Comparison of ENCODE assay signal across 13 cellular contexts in genomic region chr11:123209591-123209990, GRCh38. TPM values are rescaled to one million over a fixed set of nuclear protein-coding genes. Genes with fewer than 3 reads are reported as not detected.
"Had no signal": no experiment of that assay in that cellular context is flagged by ENCODE, and none has a peak within 500 bp of the region (broad histone marks: within the 10 kb centered on the region; RNA-seq: fewer than 3 reads in every experiment).

No MANE protein-coding gene starts in this region.

- H3K36me3 Mint-ChIP-seq: activated naive CD4-positive, alpha-beta T cell treated with anti-CD3 and anti-CD28 coated beads, Interleukin-2, amount 10 ng/mL, durations not matched to agents 7 days and 5 days had no signal

- H3K4me1 ChIP-seq: colonic mucosa, parathyroid adenoma had no signal

- H3K27ac Mint-ChIP-seq: activated naive CD4-positive, alpha-beta T cell treated with anti-CD3 and anti-CD28 coated beads, Interleukin-2, amount 10 ng/mL, durations not matched to agents 7 days and 5 days; activated T-helper 2 cell treated with anti-CD3 and anti-CD28 coated beads, Interferon-gamma antibody, Interleukin-2, Interleukin-4, amounts not matched to agents 10 μg/mL and 5 μg/mL and 100 μg/mL, durations not matched to agents 14 hours and 24 hours and 36 hours had no signal

- H3K4me3 ChIP-seq: cardiac muscle cell, colonic mucosa, heart left ventricle, skin epidermis, tibial nerve had no signal

- H3K9me3 Mint-ChIP-seq: activated naive CD4-positive, alpha-beta T cell treated with anti-CD3 and anti-CD28 coated beads, Interleukin-2, amount 10 ng/mL, durations not matched to agents 7 days and 5 days; activated T-helper 2 cell treated with anti-CD3 and anti-CD28 coated beads, Interferon-gamma antibody, Interleukin-2, Interleukin-4, amounts not matched to agents 10 μg/mL and 5 μg/mL and 100 μg/mL, durations not matched to agents 14 hours and 24 hours and 36 hours had no signal

- H3K9me3 ChIP-seq: colonic mucosa, heart left ventricle, tibial nerve had no signal

- H3K4me3 Mint-ChIP-seq: activated naive CD4-positive, alpha-beta T cell treated with anti-CD3 and anti-CD28 coated beads, Interleukin-2, amount 10 ng/mL, durations not matched to agents 7 days and 5 days had no signal

- H3K27me3 ChIP-seq: cardiac muscle cell, colonic mucosa had no signal

- H2AFZ ChIP-seq: parathyroid adenoma had no signal

- H3K79me2 ChIP-seq: parathyroid adenoma had no signal

- H3K9ac ChIP-seq: parathyroid adenoma had no signal

- H3K27ac ChIP-seq: cardiac muscle cell, colonic mucosa, parathyroid adenoma, skin epidermis, tibial nerve had no signal

- DNase-seq: activated CD4-positive, alpha-beta T cell treated with anti-CD3 and anti-CD28 coated beads, Interleukin-2, amount 50 U/mL, for 1 hour; activated naive CD4-positive, alpha-beta T cell treated with anti-CD3 and anti-CD28 coated beads, Interleukin-2, amount 10 ng/mL, durations not matched to agents 7 days and 5 days; activated T-cell treated with anti-CD3 and anti-CD28 coated beads for 4 hours; colonic mucosa; effector CD4-positive, alpha-beta T cell; foreskin melanocyte; heart left ventricle had no signal

- H3K4me1 Mint-ChIP-seq: activated naive CD4-positive, alpha-beta T cell treated with anti-CD3 and anti-CD28 coated beads, Interleukin-2, amount 10 ng/mL, durations not matched to agents 7 days and 5 days had no signal

- H3K36me3 ChIP-seq: cardiac muscle cell, colonic mucosa, heart left ventricle, tibial nerve had no signal

RNA-seq across cellular contexts. Expression of gene CLMP, which starts 14.5 kb away (rescaled TPM):
- total RNA-seq: activated CD8-positive, alpha-beta memory T cell treated with anti-CD3 and anti-CD28 coated beads for 36 hours had no signal
